8 cellular contexts compared by ENCODE assay signal in the genomic region with DNA sequence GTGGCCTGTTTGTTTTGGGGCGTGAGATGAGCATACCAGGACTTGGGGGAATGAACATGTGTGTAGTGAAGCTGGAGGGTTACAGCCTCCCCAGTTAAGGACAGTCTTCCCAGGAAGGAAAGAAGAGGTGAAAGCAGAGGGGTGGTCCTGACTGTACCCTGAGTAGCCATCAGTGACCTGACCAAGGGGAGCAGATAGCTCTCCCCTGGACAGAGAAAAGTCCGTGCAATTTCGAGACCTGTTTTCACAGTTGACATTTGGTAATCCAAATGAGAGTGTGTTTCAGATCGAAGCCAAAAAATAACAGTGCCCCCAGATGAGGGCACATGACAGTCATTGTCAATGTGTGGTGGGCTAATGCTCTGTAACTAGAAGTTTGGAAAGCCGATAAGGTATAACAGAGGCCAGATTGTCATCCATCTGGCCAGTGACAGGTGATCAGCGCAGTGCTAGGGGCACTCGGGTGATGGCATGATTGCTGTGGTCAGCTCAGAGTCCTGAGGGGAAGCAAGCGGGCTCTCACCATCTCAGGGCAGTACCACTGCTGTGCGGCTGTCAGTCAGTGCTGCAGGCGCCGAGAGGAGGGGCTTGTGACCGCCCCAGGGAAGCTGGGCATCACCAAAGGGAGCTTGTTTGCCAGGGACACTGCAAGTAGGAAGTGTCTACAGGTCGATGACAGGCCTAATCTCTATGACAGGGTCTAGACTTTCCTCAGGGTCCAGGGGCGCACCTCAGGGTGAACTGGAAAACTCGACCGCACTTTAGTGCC. TPM values are rescaled to one million over a fixed set of nuclear protein-coding genes. Genes with fewer than 3 reads are reported as not detected.
DNase-seq lines count a peak whose midpoint lies in the region; ATAC-seq and TF ChIP-seq lines count a peak whose summit lies in the region.

No MANE protein-coding gene starts in this region.

- TF ChIP-seq CTCF in BJ (IDR thresholded peaks at IDR 0.05; ENCODE audit: insufficient read depth, low read depth, low read length), result no peak
- TF ChIP-seq CTCF in kidney epithelial cell (IDR thresholded peaks at IDR 0.05; ENCODE audit: insufficient read depth, low read length, poor library complexity, severe bottlenecking), result no peak
- no peak for TF ChIP-seq CTCF in thoracic aorta (IDR thresholded peaks at IDR 0.05)

- DNase-seq in BJ (ENCODE audit: low read depth) (no peak), kidney epithelial cell (ENCODE audit: low read depth) (no peak), thoracic aorta (ENCODE audit: low spot score) (no peak), globus pallidus (ENCODE audit: low spot score) (no peak), COLO829 (ENCODE audit: low spot score) (no peak)
- no peak for DNase-seq in activated naive CD8-positive, alpha-beta T cell treated with anti-CD3 and anti-CD28 coated beads for 36 hours

- H3K36me3 Mint-ChIP-seq in activated naive CD8-positive, alpha-beta T cell treated with anti-CD3 and anti-CD28 coated beads for 36 hours, result peaks cover 56% of the 10 kb centered on the region

- H3K36me3 ChIP-seq in BJ (ENCODE audit: control insufficient read depth, insufficient read depth, low read length) (peaks cover 13% of the 10 kb centered on the region), HUES48 (ENCODE audit: control insufficient read depth, insufficient read depth, low read length) (peaks cover 58% of the 10 kb centered on the region), kidney epithelial cell (ENCODE audit: control insufficient read depth, insufficient read depth, low read length) (peaks cover 4% of the 10 kb centered on the region), thoracic aorta (peaks cover 24% of the 10 kb centered on the region)

- no peaks in the 10 kb centered on the region for H3K9me3 ChIP-seq in HUES48 (ENCODE audit: control insufficient read depth, insufficient read depth, low read length)
- no peaks in the 10 kb centered on the region for H3K9me3 ChIP-seq in thoracic aorta

- H3K27ac Mint-ChIP-seq in activated naive CD8-positive, alpha-beta T cell treated with anti-CD3 and anti-CD28 coated beads for 36 hours, result peak overlapping the region; percentile 94

- H3K4me3 ChIP-seq in BJ (ENCODE audit: low read depth, low read length), result peak overlapping the region; percentile 90; the same call in 1 of the 2 replicates
- peak overlapping the region; percentile 70 for H3K4me3 ChIP-seq in HUES48 (ENCODE audit: low read depth, low read length)
- peak overlapping the region; percentile 50 for H3K4me3 ChIP-seq in kidney epithelial cell (ENCODE audit: low read depth, low read length)
- H3K4me3 ChIP-seq in thoracic aorta, result peak overlapping the region; percentile 99

- no peak overlapping the region for H3K9ac ChIP-seq in HUES48 (ENCODE audit: low read depth, low read length)

- peak overlapping the region; percentile 44 for H3K27ac ChIP-seq in HUES48 (ENCODE audit: low read depth, low read length)
- H3K27ac ChIP-seq in thoracic aorta, result peak overlapping the region; percentile 95 to 97

- no peaks in the 10 kb centered on the region for H3K9me3 Mint-ChIP-seq in activated naive CD8-positive, alpha-beta T cell treated with anti-CD3 and anti-CD28 coated beads for 36 hours

- H3K4me1 Mint-ChIP-seq in activated naive CD8-positive, alpha-beta T cell treated with anti-CD3 and anti-CD28 coated beads for 36 hours, result peaks cover 26% of the 10 kb centered on the region

- H3K27me3 ChIP-seq in BJ (ENCODE audit: control insufficient read depth, insufficient read depth, low read length) (no peaks in the 10 kb centered on the region), HUES48 (ENCODE audit: control insufficient read depth, insufficient read depth, low read length) (no peaks in the 10 kb centered on the region), kidney epithelial cell (ENCODE audit: control insufficient read depth, insufficient read depth, low read length) (no peaks in the 10 kb centered on the region), thoracic aorta (replicated peaks; ENCODE audit: insufficient read depth) (no peaks in the 10 kb centered on the region)

- POLR2A ChIA-PET in BJ (lab: Charles Lee), result no interaction called here

- peaks cover 4% of the 10 kb centered on the region for H3K27me3 Mint-ChIP-seq in activated naive CD8-positive, alpha-beta T cell treated with anti-CD3 and anti-CD28 coated beads for 36 hours

- CTCF ChIA-PET in BJ (lab: Yijun Ruan, JAX), result interaction anchor here (0.6 to 1.4 kb wide), 5 partner anchors 12 to 167 kb away, joined by 3 to 5 read pairs (median 3); partner anchors contain the start of gene NME1

- ATAC-seq in thoracic aorta (ENCODE audit: insufficient number of reproducible peaks, low FRiP score, low read depth), result no peak
- ATAC-seq in HG03097 (IDR thresholded peaks at IDR 0.05; ENCODE audit: low FRiP score, unreplicated experiment), result no peak

- H3K4me1 ChIP-seq in HUES48 (ENCODE audit: control insufficient read depth, insufficient read depth, low read length) (peaks cover 6% of the 10 kb centered on the region; the same call in 1 of the 2 replicates), thoracic aorta (ENCODE audit: control insufficient read depth in 1 of 2, low read depth in 2 of 2) (peaks cover 14% of the 10 kb centered on the region in 2 donors)

- H3K4me3 Mint-ChIP-seq in activated naive CD8-positive, alpha-beta T cell treated with anti-CD3 and anti-CD28 coated beads for 36 hours, result peak overlapping the region; percentile 89

RNA-seq across cellular contexts. Expression of gene NME2, which starts 1.1 kb away (rescaled TPM):
- 835 and 1,035 TPM in 2 replicates for polyA plus RNA-seq in BJ (2011; rRNA removed)
- polyA minus RNA-seq in BJ (2011; rRNA and poly(A)+ RNA removed), result 95.9 and 136 TPM in 2 replicates
- total RNA-seq in activated naive CD8-positive, alpha-beta T cell treated with anti-CD3 and anti-CD28 coated beads for 36 hours, result 100 to 1,000 TPM; 983 to 986 TPM
- total RNA-seq in kidney epithelial cell, result 1,008 and 1,016 TPM in 2 replicates
- 100 to 1,000 TPM; 331 to 338 TPM for total RNA-seq in thoracic aorta

RNA-seq across cellular contexts. Expression of gene NME1, which starts 11.7 kb away (rescaled TPM):
- polyA plus RNA-seq in BJ (2011; rRNA removed), result 178 and 261 TPM in 2 replicates
- 21.6 and 25.9 TPM in 2 replicates for polyA minus RNA-seq in BJ (2011; rRNA and poly(A)+ RNA removed)
- total RNA-seq in activated naive CD8-positive, alpha-beta T cell treated with anti-CD3 and anti-CD28 coated beads for 36 hours, result 100 to 1,000 TPM; 409 to 418 TPM
- 129 and 162 TPM in 2 replicates for total RNA-seq in kidney epithelial cell
- 10 to 100 TPM; 21.7 to 35.6 TPM for total RNA-seq in thoracic aorta

RNA-seq across cellular contexts. Expression of gene SPAG9, which starts 44.4 kb away (rescaled TPM):
- polyA plus RNA-seq in BJ (2011; rRNA removed), result 18.7 and 28.9 TPM in 2 replicates
- polyA minus RNA-seq in BJ (2011; rRNA and poly(A)+ RNA removed), result 33.6 and 35.7 TPM in 2 replicates
- total RNA-seq in activated naive CD8-positive, alpha-beta T cell treated with anti-CD3 and anti-CD28 coated beads for 36 hours, result 10 to 100 TPM; 27.4 to 30.2 TPM
- total RNA-seq in kidney epithelial cell (85.5 and 104 TPM in 2 replicates), thoracic aorta (100 to 1,000 TPM; 105 to 162 TPM)
